Comparison of ENCODE assay signal across 8 cellular contexts in the genomic region with DNA sequence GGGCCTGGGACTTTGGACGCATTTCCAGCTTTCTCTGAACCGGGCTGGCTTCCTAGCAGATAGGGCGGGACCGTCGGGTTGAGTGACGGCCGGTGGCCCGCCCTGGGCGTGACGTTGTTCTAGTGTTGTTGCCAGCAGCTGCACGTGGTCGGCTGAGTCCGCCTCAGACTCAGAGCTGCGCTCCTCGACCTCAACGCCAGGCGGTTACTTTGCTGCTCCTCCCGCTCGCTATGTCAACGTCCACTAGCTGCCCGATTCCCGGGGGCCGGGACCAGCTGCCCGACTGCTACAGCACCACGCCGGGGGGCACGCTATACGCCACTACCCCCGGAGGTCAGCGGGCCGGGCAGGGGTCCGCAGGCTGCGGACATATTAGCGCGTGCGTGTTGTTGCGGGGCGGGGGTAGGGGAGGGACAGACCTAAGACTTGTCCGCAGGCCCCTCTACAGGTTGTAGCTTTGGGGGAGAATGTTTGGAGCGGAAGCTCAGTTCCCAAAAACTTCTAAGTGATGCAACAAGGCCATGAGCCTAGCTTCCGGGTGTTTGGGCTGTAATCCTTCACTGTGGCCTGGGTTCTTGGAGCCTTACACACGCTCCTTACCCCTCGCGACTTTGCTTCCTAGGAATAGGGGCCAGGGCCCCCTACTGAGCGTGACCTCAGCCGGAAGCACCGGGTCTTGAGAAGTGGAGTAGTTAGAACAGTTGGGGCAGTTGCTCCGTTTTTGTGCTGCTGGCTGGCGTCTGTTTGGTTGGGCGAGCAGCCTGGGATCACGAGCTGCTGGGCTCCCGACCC. TPM values are rescaled to one million over a fixed set of nuclear protein-coding genes. Genes with fewer than 3 reads are reported as not detected.
A peak's percentile ranks its signal among the peaks of the same experiment; 100 is the strongest.
DNase-seq lines count a peak whose midpoint lies in the region; ATAC-seq and TF ChIP-seq lines count a peak whose summit lies in the region.

A gene (plus strand): TSS at position 155 of the 792 bp plus-strand sequence. CDS start 76 bp downstream, at position 231.

- no peaks in the 10 kb centered on the region for H3K27me3 Mint-ChIP-seq in activated naive CD8-positive, alpha-beta T cell
- peaks cover 6% of the 10 kb centered on the region for H3K27me3 Mint-ChIP-seq in glutamatergic neuron (ENCODE audit: unreplicated experiment)

- no peak within 1 kb of the TSS for H2BK20ac ChIP-seq in IMR-90 (ENCODE audit: low read depth, low read length)

- peaks cover 39% of the 10 kb centered on the region for H3K4me1 Mint-ChIP-seq in activated naive CD8-positive, alpha-beta T cell (ENCODE audit: low read depth)
- peaks cover 6% of the 10 kb centered on the region for H3K4me1 Mint-ChIP-seq in glutamatergic neuron (ENCODE audit: low read depth, unreplicated experiment)

- H3K9me1 ChIP-seq in IMR-90 (ENCODE audit: insufficient read depth, low read length) = 0 out of 2 replicates have a peak, but pooled peaks cover 3% of the 10 kb centered on the region

- no peak for TF ChIP-seq EP300 in suprapubic skin (IDR thresholded peaks at IDR 0.05)

- H2AFZ ChIP-seq in IMR-90 (replicated peaks; ENCODE audit: low read length, poor library complexity) = peak within 1 kb of the TSS; percentile 72

- dilution Hi-C loops in IMR-90 (cut with HindIII; ENCODE audit: low sequenced_read_pairs, unreplicated experiment) = no loop called here

- no peak within 1 kb of the TSS for H4K91ac ChIP-seq in IMR-90 (ENCODE audit: insufficient read depth, low read depth, low read length)

- DNase-seq in D341Med (ENCODE audit: low spot score) (peak; percentile 94), IMR-90 (peak; percentile 95), SK-N-DZ (ENCODE audit: low spot score) (peak; percentile 37), glutamatergic neuron (peak; percentile 94), omental fat pad (ENCODE audit: low spot score) (peak; percentile 87), suprapubic skin (ENCODE audit: low spot score in 2 of 2) (peak; percentile 98 to 99)

- no peak within 1 kb of the TSS for H2BK5ac ChIP-seq in IMR-90 (ENCODE audit: low read depth, low read length, poor library complexity, severe bottlenecking)

- in situ Hi-C loops in IMR-90 (cut with MboI; ENCODE audit: low sequenced_read_pairs) = no loop called here

- no peak within 1 kb of the TSS; the same call in 1 of the 2 replicates for H3K23ac ChIP-seq in IMR-90 (ENCODE audit: low read depth, low read length)

- no peak within 1 kb of the TSS for H2AK5ac ChIP-seq in IMR-90 (ENCODE audit: low read depth, low read length)

- peak within 1 kb of the TSS; percentile 97 for H3K27ac Mint-ChIP-seq in activated naive CD8-positive, alpha-beta T cell
- peak within 1 kb of the TSS; percentile 66 for H3K27ac Mint-ChIP-seq in glutamatergic neuron (ENCODE audit: unreplicated experiment)

- H3K4ac ChIP-seq in IMR-90 (ENCODE audit: low read depth, low read length) = no peak within 1 kb of the TSS

- peaks cover 21% of the 10 kb centered on the region for H4K20me1 ChIP-seq in IMR-90 (ENCODE audit: insufficient read depth, low read length)

- CTCF ChIA-PET in IMR-90 (lab: Yijun Ruan, JAX) = interaction anchor here (0.7 to 2.1 kb wide), 9 partner anchors 9 to 182 kb away, joined by 3 to 8 read pairs (median 4); a partner anchor contains a TSS

- H3K18ac ChIP-seq in IMR-90 (ENCODE audit: low read depth, low read length) = no peak within 1 kb of the TSS

- H3K9ac ChIP-seq in IMR-90 (ENCODE audit: low read depth, low read length) = peak within 1 kb of the TSS; percentile 9

- peak; percentile 65 for TF ChIP-seq RAD21 in IMR-90 (IDR thresholded peaks at IDR 0.05; ENCODE audit: low read length)

- H3K36me3 Mint-ChIP-seq in activated naive CD8-positive, alpha-beta T cell = peaks cover 9% of the 10 kb centered on the region
- H3K36me3 Mint-ChIP-seq in glutamatergic neuron (ENCODE audit: unreplicated experiment) = no peaks in the 10 kb centered on the region

- peak within 1 kb of the TSS in 1 of 2 experiments; percentile 9; a peak in 1 of 4 replicates for H4K8ac ChIP-seq in IMR-90 (ENCODE audit: low read depth in 2 of 2, low read length in 2 of 2)

- H3K9me3 Mint-ChIP-seq in activated naive CD8-positive, alpha-beta T cell (ENCODE audit: low read depth) = no peaks in the 10 kb centered on the region
- H3K9me3 Mint-ChIP-seq in glutamatergic neuron (ENCODE audit: unreplicated experiment) = peaks cover 9% of the 10 kb centered on the region

- H3K79me1 ChIP-seq in IMR-90 (ENCODE audit: low read depth in 1 of 2, low read length in 2 of 2) = peaks cover 7 to 52% of the 10 kb centered on the region in 2 experiments; a peak in 3 of 4 replicates

- peak within 1 kb of the TSS; percentile 42 for H3K4me2 ChIP-seq in IMR-90 (ENCODE audit: low read depth, low read length)

- POLR2A ChIA-PET in IMR-90 (lab: Charles Lee; ENCODE audit: unreplicated experiment) = interaction anchor here (0.6 kb wide), 1 partner anchor 26 kb away, joined by 4 read pairs; no protein-coding TSS in a partner anchor

- no peak within 1 kb of the TSS for H2BK120ac ChIP-seq in IMR-90 (ENCODE audit: low read depth, low read length)

- peaks cover 14% of the 10 kb centered on the region for H3K4me1 ChIP-seq in IMR-90 (ENCODE audit: control insufficient read depth, insufficient read depth, low read length)
- peaks cover 39% of the 10 kb centered on the region for H3K4me1 ChIP-seq in suprapubic skin

- no peaks in the 10 kb centered on the region for H3K27me3 ChIP-seq in IMR-90 (ENCODE audit: control insufficient read depth, insufficient read depth, low read length)
- H3K27me3 ChIP-seq in suprapubic skin = no peaks in the 10 kb centered on the region

- H3K36me3 ChIP-seq in IMR-90 (ENCODE audit: control insufficient read depth, insufficient read depth, low read length) = peaks cover 33% of the 10 kb centered on the region
- H3K36me3 ChIP-seq in suprapubic skin = peaks cover 51% of the 10 kb centered on the region

- peak within 1 kb of the TSS; percentile 3 for H3K27ac ChIP-seq in IMR-90 (ENCODE audit: insufficient read depth, low read length)
- H3K27ac ChIP-seq in suprapubic skin = peak within 1 kb of the TSS; percentile 97

- intact Hi-C loops in IMR-90 (cut with micrococcal nuclease) = loop anchor here (2.0 kb wide), 1 partner anchor 91 kb away; a partner anchor contains a TSS

- peak; percentile 97 for ATAC-seq in GM21526 (IDR thresholded peaks at IDR 0.05; ENCODE audit: low FRiP score, unreplicated experiment)
- peak; percentile 95 for ATAC-seq in IMR-90 (ENCODE audit: low read depth)
- peak; percentile 95 for ATAC-seq in omental fat pad (ENCODE audit: low FRiP score)

- peak within 1 kb of the TSS; percentile 51 for H2AK9ac ChIP-seq in IMR-90 (replicated peaks; ENCODE audit: low read depth, low read length, poor library complexity)

- H3K9me3 ChIP-seq in IMR-90 (ENCODE audit: control insufficient read depth, insufficient read depth, low read length) = no peaks in the 10 kb centered on the region
- no peaks in the 10 kb centered on the region for H3K9me3 ChIP-seq in suprapubic skin

- BruUV-seq in IMR-90 (replicated peaks; lab: Mats Ljungman, UMichigan) = no TSS peak

- TF ChIP-seq CTCF in IMR-90 (conservative IDR thresholded peaks at IDR 0.05; ENCODE audit: low read depth, low read length) (peak; percentile 56), glutamatergic neuron (IDR thresholded peaks at IDR 0.05; ENCODE audit: partially characterized antibody, unreplicated experiment) (peak; percentile 75), omental fat pad (IDR thresholded peaks at IDR 0.05) (peak in 1 of 3 donors; percentile 90), suprapubic skin (IDR thresholded peaks at IDR 0.05) (peak; percentile 76 to 84)

- H4K5ac ChIP-seq in IMR-90 (ENCODE audit: low read depth, low read length) = no peak within 1 kb of the TSS

- H3K4me3 ChIP-seq in IMR-90 (ENCODE audit: insufficient read depth, low read depth, low read length) (no peak within 1 kb of the TSS), suprapubic skin (peak within 1 kb of the TSS; percentile 60)

- 6% methylated on average over 29 of the region's 52 CpGs; no CpG with 5 or more reads in 1 of the 2 experiments for WGBS in IMR-90 (ENCODE audit: extremely low coverage in 2 of 2, insufficient read length in 1 of 2), 2 experiments
- WGBS in suprapubic skin = 0% methylated on average over 33 of the region's 52 CpGs

- TF ChIP-seq POLR2A in IMR-90 (IDR thresholded peaks at IDR 0.05; ENCODE audit: low read depth, low read length) (peak; percentile 79), suprapubic skin (IDR thresholded peaks at IDR 0.05) (peak; percentile 46 to 83)

- peak within 1 kb of the TSS; percentile 90 for H3K4me3 Mint-ChIP-seq in activated naive CD8-positive, alpha-beta T cell
- H3K4me3 Mint-ChIP-seq in glutamatergic neuron (ENCODE audit: unreplicated experiment) = peak within 1 kb of the TSS; percentile 73

- no peak within 1 kb of the TSS for H2BK15ac ChIP-seq in IMR-90 (ENCODE audit: low read depth, low read length)

- no peak within 1 kb of the TSS for H3K56ac ChIP-seq in IMR-90 (ENCODE audit: extremely low read depth, insufficient read depth, low read length)

- H3K14ac ChIP-seq in IMR-90 (replicated peaks; ENCODE audit: low read depth, low read length) = 0 out of 2 replicates have a peak within 1 kb of the TSS, but pooled peaks have one; percentile 1

TF ChIP-seq in IMR-90, 13 proteins besides CTCF, POLR2A, EP300 and RAD21 (continues in another document):
- peak; percentile 46 for TF ChIP-seq SMC3 (IDR thresholded peaks at IDR 0.05; ENCODE audit: low read depth, low read length)
- no peak for TF ChIP-seq RFX5 (IDR thresholded peaks at IDR 0.05; ENCODE audit: low read depth, low read length)
- TF ChIP-seq FOS (IDR thresholded peaks at IDR 0.05; ENCODE audit: low read depth, low read length) = no peak
- no peak for TF ChIP-seq CHD1 (IDR thresholded peaks at IDR 0.05; ENCODE audit: low read depth, low read length)
- peak; percentile 58; the same call in 1 of the 2 replicates for TF ChIP-seq CEBPB (IDR thresholded peaks at IDR 0.05; ENCODE audit: low read depth, low read length)
- TF ChIP-seq, protein P1, sequence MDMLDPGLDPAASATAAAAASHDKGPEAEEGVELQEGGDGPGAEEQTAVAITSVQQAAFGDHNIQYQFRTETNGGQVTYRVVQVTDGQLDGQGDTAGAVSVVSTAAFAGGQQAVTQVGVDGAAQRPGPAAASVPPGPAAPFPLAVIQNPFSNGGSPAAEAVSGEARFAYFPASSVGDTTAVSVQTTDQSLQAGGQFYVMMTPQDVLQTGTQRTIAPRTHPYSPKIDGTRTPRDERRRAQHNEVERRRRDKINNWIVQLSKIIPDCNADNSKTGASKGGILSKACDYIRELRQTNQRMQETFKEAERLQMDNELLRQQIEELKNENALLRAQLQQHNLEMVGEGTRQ (IDR thresholded peaks at IDR 0.05; ENCODE audit: low read depth, low read length) = peak; percentile 96

RNA-seq across cellular contexts. Expression of the gene that starts here (rescaled TPM):
- total RNA-seq in IMR-90 (2012; rRNA removed) = 0.28 and 0.36 TPM in 2 replicates
- polyA plus RNA-seq in IMR-90 (2012; rRNA removed) = 1.7 and 2.1 TPM in 2 replicates
- polyA plus RNA-seq in IMR-90 (2012; cell fraction: cytosol; rRNA removed) = 0.38 and 1.7 TPM in 2 replicates
- polyA plus RNA-seq in IMR-90 (2012; cell fraction: nucleus; rRNA removed; ENCODE audit: low replicate concordance) = 1.2 and 3.6 TPM in 2 replicates
- polyA plus RNA-seq in SK-N-DZ (2014; cell fraction: cytosol; rRNA removed) = 0.36 TPM in 1 of 2 replicates, not detected in the other
- 4.7 and 5.8 TPM in 2 replicates for polyA plus RNA-seq in SK-N-DZ (2014; cell fraction: nucleus; rRNA removed)
- 7.0 TPM for total RNA-seq in glutamatergic neuron (ENCODE audit: unreplicated experiment)
- total RNA-seq in omental fat pad = 10 to 100 TPM; 22.9 to 35.7 (median 31.5) TPM
- total RNA-seq in suprapubic skin = 10 to 100 TPM; 19.2 to 46.1 (median 30.3) TPM

Comparison
In these comparisons a context has a peak if more than half of its experiments do, and no peak if none do; other contexts are left out.
1. DNase-seq: peak in every context shown above with its lines; median percentile 98 in suprapubic skin; 95 in IMR-90; 94 in D341Med; 94 in glutamatergic neuron; 87 in omental fat pad; 37 in SK-N-DZ.